21 cellular contexts compared by ENCODE assay signal in genomic region chr7:29141981-29142380, GRCh38. TPM values are rescaled to one million over a fixed set of nuclear protein-coding genes. Genes with fewer than 3 reads are reported as not detected.
DNase-seq lines count a peak whose midpoint lies in the region; ATAC-seq and TF ChIP-seq lines count a peak whose summit lies in the region.
"Had no signal": no experiment of that assay in that cellular context is flagged by ENCODE, and none has a peak within 500 bp of the region (broad histone marks: within the 10 kb centered on the region; RNA-seq: fewer than 3 reads in every experiment).

No MANE protein-coding gene starts in this region.

- H3K36me3 ChIP-seq in neuronal stem cell (replicated peaks in 1 of 2; ENCODE audit: control insufficient read depth in 2 of 2, insufficient read depth in 2 of 2, low read length in 2 of 2), result no peaks in the 10 kb centered on the region

- CTCF ChIA-PET in Calu3 (lab: Charles Lee), result interaction anchor here (0.5 to 1.6 kb wide), 5 partner anchors 18 to 628 kb away, joined by 3 to 5 read pairs (median 4); no protein-coding TSS in a partner anchor

- no peak overlapping the region for H2BK12ac ChIP-seq in neuronal stem cell (ENCODE audit: low read length)

- no peak overlapping the region for H2BK5ac ChIP-seq in neuronal stem cell (ENCODE audit: low read length)

- no peak for DNase-seq in Calu3
- peak; percentile 55 for DNase-seq in left kidney (ENCODE audit: low read depth, low spot score)
- peak; percentile 79 for DNase-seq in renal cortical epithelial cell (ENCODE audit: low read depth)
- no peak for DNase-seq in progenitor cell of endocrine pancreas (ENCODE audit: low spot score, unreplicated experiment)
- DNase-seq in NCI-H2029 treated with DMSO at 0.1 percent for 48 hours (lab: John Stamatoyannopoulos, UW), result no peak
- no peak for DNase-seq in neuronal stem cell (ENCODE audit: low spot score)
- DNase-seq: C1 segment of cervical spinal cord; Caco-2; CD4-positive, CD25-positive, alpha-beta regulatory T cell; CD8-positive, alpha-beta T cell; DMS 273 treated with DMSO at 0.1 percent for 48 hours; DMS79; EL; GDM1; H9 had no signal

- peaks cover 0 to 28% (median 0%) of the 10 kb centered on the region in 3 experiments for H3K27me3 ChIP-seq in neuronal stem cell (ENCODE audit: control insufficient read depth in 3 of 3, insufficient read depth in 3 of 3, low read depth in 1 of 3, low read length in 3 of 3)

- intact Hi-C loops in Calu3 (cut with micrococcal nuclease; ENCODE audit: unreplicated experiment), result loop anchor here (2.0 kb wide), 1 partner anchor 25 kb away; no protein-coding TSS in a partner anchor
- intact Hi-C loops in dendritic cell treated with granulocyte-macrophage colony-stimulating factor and Interleukin-4, amounts not matched to agents 40 ng/mL and 50 ng/mL, for 4 days (cut with micrococcal nuclease), result no loop called here

- H3K4me3 ChIP-seq in neuronal stem cell (ENCODE audit: low read length in 2 of 2), result no peak overlapping the region
- H3K4me3 ChIP-seq: GM12878, GM23338 had no signal

- no peak overlapping the region for H4K91ac ChIP-seq in neuronal stem cell (ENCODE audit: low read depth, low read length, poor library complexity)

- TF ChIP-seq CTCF in Calu3 (IDR thresholded peaks at IDR 0.05; ENCODE audit: unreplicated experiment), result no peak
- TF ChIP-seq CTCF in progenitor cell of endocrine pancreas (IDR thresholded peaks at IDR 0.05; ENCODE audit: unreplicated experiment), result no peak

- no peak overlapping the region for H3K23ac ChIP-seq in neuronal stem cell (ENCODE audit: low read depth, low read length, poor library complexity)

- H3K4me1 Mint-ChIP-seq in Calu3 (ENCODE audit: low read depth, unreplicated experiment) (peaks cover 67% of the 10 kb centered on the region), progenitor cell of endocrine pancreas (ENCODE audit: low read depth) (peaks cover 30% of the 10 kb centered on the region)
- peaks cover 80% of the 10 kb centered on the region for H3K4me1 Mint-ChIP-seq in dendritic cell treated with granulocyte-macrophage colony-stimulating factor and Interleukin-4, amounts not matched to agents 40 ng/mL and 50 ng/mL, for 4 days (ENCODE audit: low read depth)

- WGBS in neuronal stem cell (ENCODE audit: extremely low coverage in 2 of 2, insufficient read length in 2 of 2, insufficient replicate concordance in 1 of 2), 2 donors, result 100% methylated on average over 1 of the region's 2 CpGs; no CpG with 5 or more reads in 1 of the 2 donors

- H3K27me3 Mint-ChIP-seq in Calu3 (ENCODE audit: unreplicated experiment), result no peaks in the 10 kb centered on the region
- no peaks in the 10 kb centered on the region for H3K27me3 Mint-ChIP-seq in dendritic cell treated with granulocyte-macrophage colony-stimulating factor and Interleukin-4, amounts not matched to agents 40 ng/mL and 50 ng/mL, for 4 days
- peaks cover 20% of the 10 kb centered on the region for H3K27me3 Mint-ChIP-seq in progenitor cell of endocrine pancreas

- H2BK120ac ChIP-seq in neuronal stem cell (ENCODE audit: low read depth, low read length), result no peak overlapping the region

- H3K9ac ChIP-seq in neuronal stem cell (ENCODE audit: low read depth, low read length, poor library complexity), result no peak overlapping the region

- no peak overlapping the region for H3K14ac ChIP-seq in neuronal stem cell (ENCODE audit: low read length)

- H3K36me3 Mint-ChIP-seq in Calu3 (ENCODE audit: insufficient read depth, unreplicated experiment) (peaks cover 15% of the 10 kb centered on the region), progenitor cell of endocrine pancreas (ENCODE audit: insufficient read depth) (no peaks in the 10 kb centered on the region)
- H3K36me3 Mint-ChIP-seq in dendritic cell treated with granulocyte-macrophage colony-stimulating factor and Interleukin-4, amounts not matched to agents 40 ng/mL and 50 ng/mL, for 4 days (ENCODE audit: low read depth), result peaks cover 46% of the 10 kb centered on the region
- H3K36me3 Mint-ChIP-seq: CD4-positive, CD25-positive, alpha-beta regulatory T cell; CD8-positive, alpha-beta T cell had no signal

- H2AK5ac ChIP-seq in neuronal stem cell (ENCODE audit: low read depth, low read length), result no peak overlapping the region

- peaks cover 5 to 16% of the 10 kb centered on the region in 2 donors for H3K4me1 ChIP-seq in neuronal stem cell (ENCODE audit: control insufficient read depth in 2 of 2, insufficient read depth in 1 of 2, low read depth in 1 of 2, low read length in 2 of 2)

- H3K4me2 ChIP-seq in neuronal stem cell (ENCODE audit: insufficient read depth, low read length, poor library complexity, severe bottlenecking), result no peak overlapping the region
- H3K4me2 ChIP-seq: GM23338 had no signal

- H3K4me3 Mint-ChIP-seq in Calu3 (ENCODE audit: low read depth, unreplicated experiment) (peak overlapping the region; percentile 6), progenitor cell of endocrine pancreas (ENCODE audit: low read depth) (no peak overlapping the region)
- H3K4me3 Mint-ChIP-seq in dendritic cell treated with granulocyte-macrophage colony-stimulating factor and Interleukin-4, amounts not matched to agents 40 ng/mL and 50 ng/mL, for 4 days, result peak overlapping the region; percentile 69
- H3K4me3 Mint-ChIP-seq: CD4-positive, CD25-positive, alpha-beta regulatory T cell; CD8-positive, alpha-beta T cell; GM23338; H9 had no signal

- H3K4ac ChIP-seq in neuronal stem cell (ENCODE audit: low read length), result no peak overlapping the region

- no peak overlapping the region for H2AFZ ChIP-seq in neuronal stem cell (ENCODE audit: low read length)
- H2AFZ ChIP-seq: GM23338 had no signal

- BruUV-seq in Calu3 (replicated peaks; lab: Mats Ljungman, UMichigan), result no TSS peak

- no peaks in the 10 kb centered on the region for H3K79me1 ChIP-seq in neuronal stem cell (ENCODE audit: low read depth, low read length)

- no peaks in the 10 kb centered on the region for H3K9me3 ChIP-seq in neuronal stem cell (replicated peaks in 1 of 2; ENCODE audit: control insufficient read depth in 2 of 2, insufficient read depth in 1 of 2, low read depth in 1 of 2, low read length in 2 of 2)
- H3K9me3 ChIP-seq: Caco-2 had no signal

- H3K9me3 Mint-ChIP-seq in Calu3 (ENCODE audit: low read depth, unreplicated experiment), result no peaks in the 10 kb centered on the region
- H3K9me3 Mint-ChIP-seq in dendritic cell treated with granulocyte-macrophage colony-stimulating factor and Interleukin-4, amounts not matched to agents 40 ng/mL and 50 ng/mL, for 4 days, result no peaks in the 10 kb centered on the region
- H3K9me3 Mint-ChIP-seq in progenitor cell of endocrine pancreas (ENCODE audit: low read depth), result peaks cover 3% of the 10 kb centered on the region
- H3K9me3 Mint-ChIP-seq: CD8-positive, alpha-beta T cell; GM23338; H9 had no signal

- H4K8ac ChIP-seq in neuronal stem cell (ENCODE audit: low read depth, low read length), result no peak overlapping the region

- H3K27ac ChIP-seq in neuronal stem cell (replicated peaks; ENCODE audit: low read length), result no peak overlapping the region

- H2BK15ac ChIP-seq in neuronal stem cell (ENCODE audit: low read length), result no peak overlapping the region

- ATAC-seq in GM18909 (IDR thresholded peaks at IDR 0.05; ENCODE audit: poor library complexity, unreplicated experiment), result no peak
- ATAC-seq: CD8-positive, alpha-beta T cell; GM12878; GM23338; HCT116 had no signal

- peak overlapping the region; percentile 20 for H3K27ac Mint-ChIP-seq in Calu3 (ENCODE audit: unreplicated experiment)
- H3K27ac Mint-ChIP-seq in dendritic cell treated with granulocyte-macrophage colony-stimulating factor and Interleukin-4, amounts not matched to agents 40 ng/mL and 50 ng/mL, for 4 days, result peak overlapping the region; percentile 69
- no peak overlapping the region for H3K27ac Mint-ChIP-seq in progenitor cell of endocrine pancreas
- H3K27ac Mint-ChIP-seq: CD4-positive, CD25-positive, alpha-beta regulatory T cell; CD8-positive, alpha-beta T cell; GM23338; H9 had no signal

- H3K18ac ChIP-seq in neuronal stem cell (ENCODE audit: low read length), result no peak overlapping the region

RNA-seq across cellular contexts. Expression of gene CPVL, which starts 4.4 kb away (rescaled TPM):
- total RNA-seq in Calu3 (2022) (43.5 and 62.7 TPM in 2 replicates), renal cortical epithelial cell (18.2 and 23.2 TPM in 2 replicates), progenitor cell of endocrine pancreas (22.1 and 23.1 TPM in 2 replicates)
- 80.7 TPM for polyA plus RNA-seq in neuronal stem cell (2013, experiment 1 of 2)
- polyA plus RNA-seq in neuronal stem cell (2013, experiment 2 of 2), result 77.9 TPM
- polyA plus RNA-seq: BJ, GM12878 had no signal

RNA-seq across cellular contexts. Expression of gene CHN2, which starts 52.6 kb away (rescaled TPM):
- 9.7 and 12.4 TPM in 2 replicates for total RNA-seq in Calu3 (2022)
- 3.5 TPM in 2 replicates for total RNA-seq in renal cortical epithelial cell
- 21.2 and 22.0 TPM in 2 replicates for total RNA-seq in progenitor cell of endocrine pancreas
- 4.2 TPM for polyA plus RNA-seq in neuronal stem cell (2013, experiment 1 of 2)
- polyA plus RNA-seq in neuronal stem cell (2013, experiment 2 of 2), result 4.8 TPM
- polyA plus RNA-seq: BJ had no signal

Comparison
In these comparisons a context has a peak if more than half of its experiments do, and no peak if none do; other contexts are left out.
1. DNase-seq: peak in left kidney (single experiment) and renal cortical epithelial cell (single experiment); none in Calu3 (single experiment), progenitor cell of endocrine pancreas (single experiment), NCI-H2029 treated with DMSO at 0.1 percent for 48 hours (single experiment) and neuronal stem cell (single experiment).